ENCODE assay signal across 9 cellular contexts in the genomic region with DNA sequence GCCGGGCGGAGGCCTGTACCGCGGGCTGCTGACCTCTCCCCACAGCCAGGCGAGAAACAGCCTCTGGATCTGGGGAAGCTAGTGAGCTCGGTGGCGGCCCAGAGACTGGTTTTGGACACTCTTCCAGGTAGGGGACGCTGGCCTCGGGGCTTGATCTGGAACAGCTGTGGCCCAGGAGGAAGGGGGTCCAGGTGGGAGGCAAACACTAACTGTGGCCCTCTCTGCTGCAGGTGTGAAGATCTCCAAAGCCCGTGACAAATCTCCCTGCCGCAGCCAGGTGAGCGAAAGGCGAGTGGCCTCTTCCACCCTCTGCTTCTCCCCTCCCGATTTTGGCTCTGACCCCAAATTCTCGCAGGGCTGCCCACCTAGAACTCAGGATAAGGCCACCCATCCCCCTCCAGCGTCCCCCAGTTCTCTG. TPM values are rescaled to one million over a fixed set of nuclear protein-coding genes. Genes with fewer than 3 reads are reported as not detected.
DNase-seq lines count a peak whose midpoint lies in the region; ATAC-seq lines count a peak whose summit lies in the region.
"Had no signal": no experiment of that assay in that cellular context is flagged by ENCODE, and none has a peak within 500 bp of the region (broad histone marks: within the 10 kb centered on the region; RNA-seq: fewer than 3 reads in every experiment).

No MANE protein-coding gene starts in this region.

- H3K9me3 Mint-ChIP-seq in activated CD4-positive, alpha-beta T cell treated with anti-CD3 and anti-CD28 coated beads, Interleukin-2, amount 10 ng/mL, durations not matched to agents 24 days and 14 days = no peaks in the 10 kb centered on the region
- no peaks in the 10 kb centered on the region for H3K9me3 Mint-ChIP-seq in activated T-helper 2 cell treated with anti-CD3 and anti-CD28 coated beads, Interferon-gamma antibody, Interleukin-2, Interleukin-4, amounts not matched to agents 10 μg/mL and 5 μg/mL and 100 μg/mL, durations not matched to agents 14 hours and 24 hours and 36 hours
- no peaks in the 10 kb centered on the region for H3K9me3 Mint-ChIP-seq in stimulated activated memory B cell treated with anti-CD40 and anti-IgM and Interleukin-4, amounts not matched to agents 10 μg/mL and 1 μg/mL and 100 μg/mL, for 72 hours

- DNase-seq in activated CD4-positive, alpha-beta T cell treated with anti-CD3 and anti-CD28 coated beads, Interleukin-2, amount 10 ng/mL, durations not matched to agents 24 days and 14 days = no peak
- DNase-seq in activated CD4-positive, alpha-beta T cell treated with anti-CD3 and anti-CD28 coated beads for 4 hours = no peak
- no peak for DNase-seq in activated T-helper 2 cell treated with anti-CD3 and anti-CD28 coated beads, Interferon-gamma antibody, Interleukin-2, Interleukin-4, amounts not matched to agents 10 μg/mL and 5 μg/mL and 100 μg/mL, durations not matched to agents 14 hours and 24 hours and 36 hours (ENCODE audit: low spot score)
- DNase-seq in stimulated activated CD4-positive, alpha-beta T cell treated with anti-CD3 and anti-CD28 coated beads, Interleukin-15, amount 100 ng/mL, for 24 hours = no peak
- no peak for DNase-seq in RKO (ENCODE audit: low spot score)
- no peak for DNase-seq in NCI-H2196 treated with DMSO at 0.1 percent for 48 hours (lab: John Stamatoyannopoulos, UW; ENCODE audit: unreplicated experiment)

- no peaks in the 10 kb centered on the region for H3K27me3 Mint-ChIP-seq in activated CD4-positive, alpha-beta T cell treated with anti-CD3 and anti-CD28 coated beads, Interleukin-2, amount 10 ng/mL, durations not matched to agents 24 days and 14 days
- H3K27me3 Mint-ChIP-seq in activated T-helper 2 cell treated with anti-CD3 and anti-CD28 coated beads, Interferon-gamma antibody, Interleukin-2, Interleukin-4, amounts not matched to agents 10 μg/mL and 5 μg/mL and 100 μg/mL, durations not matched to agents 14 hours and 24 hours and 36 hours (ENCODE audit: low read depth) = no peaks in the 10 kb centered on the region
- no peaks in the 10 kb centered on the region for H3K27me3 Mint-ChIP-seq in stimulated activated memory B cell treated with anti-CD40 and anti-IgM and Interleukin-4, amounts not matched to agents 10 μg/mL and 1 μg/mL and 100 μg/mL, for 72 hours

- intact Hi-C loops in activated CD4-positive, alpha-beta T cell treated with anti-CD3 and anti-CD28 coated beads, Interleukin-2, amount 10 ng/mL, durations not matched to agents 24 days and 14 days (cut with micrococcal nuclease) = loop anchor here (2.0 to 10.0 kb wide), 2 partner anchors 14 to 256 kb away; a partner anchor contains a TSS
- intact Hi-C loops in activated T-helper 2 cell treated with anti-CD3 and anti-CD28 coated beads, Interferon-gamma antibody, Interleukin-2, Interleukin-4, amounts not matched to agents 10 μg/mL and 5 μg/mL and 100 μg/mL, durations not matched to agents 14 hours and 24 hours and 36 hours (cut with micrococcal nuclease) = no loop called here

- no peaks in the 10 kb centered on the region for H3K9me3 ChIP-seq in iPS-18c (ENCODE audit: control insufficient read depth, insufficient read depth, low read length)

- no peak for ATAC-seq in stimulated activated memory B cell treated with anti-CD40 and anti-IgM and Interleukin-4, amounts not matched to agents 10 μg/mL and 1 μg/mL and 100 μg/mL, for 72 hours

- no peak overlapping the region for H3K27ac Mint-ChIP-seq in activated CD4-positive, alpha-beta T cell treated with anti-CD3 and anti-CD28 coated beads, Interleukin-2, amount 10 ng/mL, durations not matched to agents 24 days and 14 days
- peak overlapping the region; percentile 15 for H3K27ac Mint-ChIP-seq in activated T-helper 2 cell treated with anti-CD3 and anti-CD28 coated beads, Interferon-gamma antibody, Interleukin-2, Interleukin-4, amounts not matched to agents 10 μg/mL and 5 μg/mL and 100 μg/mL, durations not matched to agents 14 hours and 24 hours and 36 hours
- peak overlapping the region; percentile 57 for H3K27ac Mint-ChIP-seq in stimulated activated memory B cell treated with anti-CD40 and anti-IgM and Interleukin-4, amounts not matched to agents 10 μg/mL and 1 μg/mL and 100 μg/mL, for 72 hours

- peaks cover 43% of the 10 kb centered on the region for H3K4me1 Mint-ChIP-seq in activated CD4-positive, alpha-beta T cell treated with anti-CD3 and anti-CD28 coated beads, Interleukin-2, amount 10 ng/mL, durations not matched to agents 24 days and 14 days
- H3K4me1 Mint-ChIP-seq in activated T-helper 2 cell treated with anti-CD3 and anti-CD28 coated beads, Interferon-gamma antibody, Interleukin-2, Interleukin-4, amounts not matched to agents 10 μg/mL and 5 μg/mL and 100 μg/mL, durations not matched to agents 14 hours and 24 hours and 36 hours (ENCODE audit: low read depth) = peaks cover 32% of the 10 kb centered on the region
- H3K4me1 Mint-ChIP-seq in stimulated activated memory B cell treated with anti-CD40 and anti-IgM and Interleukin-4, amounts not matched to agents 10 μg/mL and 1 μg/mL and 100 μg/mL, for 72 hours = peaks cover 48% of the 10 kb centered on the region

- H3K4me3 Mint-ChIP-seq in activated CD4-positive, alpha-beta T cell treated with anti-CD3 and anti-CD28 coated beads, Interleukin-2, amount 10 ng/mL, durations not matched to agents 24 days and 14 days = peak overlapping the region; percentile 43
- H3K4me3 Mint-ChIP-seq in activated T-helper 2 cell treated with anti-CD3 and anti-CD28 coated beads, Interferon-gamma antibody, Interleukin-2, Interleukin-4, amounts not matched to agents 10 μg/mL and 5 μg/mL and 100 μg/mL, durations not matched to agents 14 hours and 24 hours and 36 hours (ENCODE audit: low read depth) = peak overlapping the region; percentile 64
- no peak overlapping the region for H3K4me3 Mint-ChIP-seq in stimulated activated memory B cell treated with anti-CD40 and anti-IgM and Interleukin-4, amounts not matched to agents 10 μg/mL and 1 μg/mL and 100 μg/mL, for 72 hours

- H3K36me3 Mint-ChIP-seq in activated CD4-positive, alpha-beta T cell treated with anti-CD3 and anti-CD28 coated beads, Interleukin-2, amount 10 ng/mL, durations not matched to agents 24 days and 14 days (ENCODE audit: low read depth) = peaks cover 41% of the 10 kb centered on the region
- H3K36me3 Mint-ChIP-seq in activated T-helper 2 cell treated with anti-CD3 and anti-CD28 coated beads, Interferon-gamma antibody, Interleukin-2, Interleukin-4, amounts not matched to agents 10 μg/mL and 5 μg/mL and 100 μg/mL, durations not matched to agents 14 hours and 24 hours and 36 hours (ENCODE audit: low read depth) = peaks cover 35% of the 10 kb centered on the region
- H3K36me3 Mint-ChIP-seq in stimulated activated memory B cell treated with anti-CD40 and anti-IgM and Interleukin-4, amounts not matched to agents 10 μg/mL and 1 μg/mL and 100 μg/mL, for 72 hours = peaks cover 47% of the 10 kb centered on the region

- peak overlapping the region; percentile 38; the same call in 1 of the 2 replicates for H3K4me3 ChIP-seq in iPS-18c (ENCODE audit: insufficient read depth, low read depth, low read length)

RNA-seq across cellular contexts. Expression of a gene that starts 13.1 kb away (rescaled TPM):
- total RNA-seq in activated CD4-positive, alpha-beta T cell treated with anti-CD3 and anti-CD28 coated beads, Interleukin-2, amount 10 ng/mL, durations not matched to agents 24 days and 14 days = not detected in 2 replicates
- total RNA-seq in activated T-helper 2 cell treated with anti-CD3 and anti-CD28 coated beads, Interferon-gamma antibody, Interleukin-2, Interleukin-4, amounts not matched to agents 10 μg/mL and 5 μg/mL and 100 μg/mL, durations not matched to agents 14 hours and 24 hours and 36 hours = not detected in 2 replicates
- total RNA-seq: temporal lobe had no signal

RNA-seq across cellular contexts. Expression of a gene that starts 13.4 kb away (rescaled TPM):
- total RNA-seq in activated CD4-positive, alpha-beta T cell treated with anti-CD3 and anti-CD28 coated beads, Interleukin-2, amount 10 ng/mL, durations not matched to agents 24 days and 14 days = 45.3 and 49.3 TPM in 2 replicates
- total RNA-seq in activated T-helper 2 cell treated with anti-CD3 and anti-CD28 coated beads, Interferon-gamma antibody, Interleukin-2, Interleukin-4, amounts not matched to agents 10 μg/mL and 5 μg/mL and 100 μg/mL, durations not matched to agents 14 hours and 24 hours and 36 hours = 36.2 and 40.5 TPM in 2 replicates

RNA-seq across cellular contexts. Expression of a gene that starts 19.7 kb away (rescaled TPM):
- total RNA-seq in activated CD4-positive, alpha-beta T cell treated with anti-CD3 and anti-CD28 coated beads, Interleukin-2, amount 10 ng/mL, durations not matched to agents 24 days and 14 days = 105 and 108 TPM in 2 replicates
- total RNA-seq in activated T-helper 2 cell treated with anti-CD3 and anti-CD28 coated beads, Interferon-gamma antibody, Interleukin-2, Interleukin-4, amounts not matched to agents 10 μg/mL and 5 μg/mL and 100 μg/mL, durations not matched to agents 14 hours and 24 hours and 36 hours = 130 and 137 TPM in 2 replicates

RNA-seq across cellular contexts. Expression of a gene that starts 29.3 kb away (rescaled TPM):
- not detected in 2 replicates for total RNA-seq in activated CD4-positive, alpha-beta T cell treated with anti-CD3 and anti-CD28 coated beads, Interleukin-2, amount 10 ng/mL, durations not matched to agents 24 days and 14 days
- total RNA-seq in activated T-helper 2 cell treated with anti-CD3 and anti-CD28 coated beads, Interferon-gamma antibody, Interleukin-2, Interleukin-4, amounts not matched to agents 10 μg/mL and 5 μg/mL and 100 μg/mL, durations not matched to agents 14 hours and 24 hours and 36 hours = not detected in 2 replicates

RNA-seq across cellular contexts. Expression of a gene that starts 38.2 kb away (rescaled TPM):
- 2.7 and 2.8 TPM in 2 replicates for total RNA-seq in activated CD4-positive, alpha-beta T cell treated with anti-CD3 and anti-CD28 coated beads, Interleukin-2, amount 10 ng/mL, durations not matched to agents 24 days and 14 days
- 3.5 and 5.8 TPM in 2 replicates for total RNA-seq in activated T-helper 2 cell treated with anti-CD3 and anti-CD28 coated beads, Interferon-gamma antibody, Interleukin-2, Interleukin-4, amounts not matched to agents 10 μg/mL and 5 μg/mL and 100 μg/mL, durations not matched to agents 14 hours and 24 hours and 36 hours
